Comparison of ENCODE assay signal across 7 cellular contexts in genomic region chr13:77008337-77008736, GRCh38. TPM values are rescaled to one million over a fixed set of nuclear protein-coding genes. Genes with fewer than 3 reads are reported as not detected.
DNase-seq lines count a peak whose midpoint lies in the region; ATAC-seq and TF ChIP-seq lines count a peak whose summit lies in the region.
"Not testable (repeated sequence)": the region's sequence is repeated elsewhere in the genome, so short reads cannot be mapped to it uniquely, and the experiment has no call there.

No MANE protein-coding gene starts in this region.

- intact Hi-C loops in CD8-positive, alpha-beta T cell (cut with DNase I, micrococcal nuclease); left cardiac atrium (cut with DNase I): not testable (repeated sequence)
- intact Hi-C loops in activated CD4-positive, alpha-beta T cell treated with anti-CD3 and anti-CD28 coated beads for 36 hours (cut with DNase I, micrococcal nuclease) = loop anchor here (2.0 kb wide), 2 partner anchors 16 kb away; partner anchors contain the start of gene CLN5 (in 1 of the 2)

- not testable (repeated sequence) for H3K27ac ChIP-seq in CD8-positive, alpha-beta T cell (ENCODE audit: low read depth, low read length)

- CTCF ChIA-PET in CD8-positive, alpha-beta T cell (lab: Charles Lee) = not testable (repeated sequence)
- CTCF ChIA-PET in activated CD4-positive, alpha-beta T cell treated with anti-CD3 and anti-CD28 coated beads for 36 hours (lab: Charles Lee) = interaction anchor here (1.2 to 5.4 kb wide), 4 partner anchors 9 to 17 kb away, joined by 5 to 29 read pairs (median 8); no protein-coding TSS in a partner anchor

- peaks cover 43% of the 10 kb centered on the region for H3K36me3 ChIP-seq in CD8-positive, alpha-beta T cell (ENCODE audit: insufficient read depth, low read length)

- ATAC-seq in CD8-positive, alpha-beta T cell; naive thymus-derived CD8-positive, alpha-beta T cell: not testable (repeated sequence)
- ATAC-seq in GM21381 (IDR thresholded peaks at IDR 0.05; ENCODE audit: unreplicated experiment) (peak; percentile 50), HG03439 (IDR thresholded peaks at IDR 0.05; ENCODE audit: unreplicated experiment) (peak; percentile 51), left cardiac atrium (peak; percentile 42 to 67)
- ATAC-seq in activated CD4-positive, alpha-beta T cell treated with anti-CD3 and anti-CD28 coated beads for 36 hours = peak; percentile 76
- ATAC-seq in activated naive CD4-positive, alpha-beta T cell treated with anti-CD3 and anti-CD28 coated beads, Interleukin-2, amount 50 U/mL, for 72 hours = peak; percentile 71

- POLR2A ChIA-PET in CD8-positive, alpha-beta T cell (lab: Charles Lee) = interaction anchor here (1.7 to 2.1 kb wide), 2 partner anchors 16 to 17 kb away, joined by 6 to 8 read pairs; partner anchors contain the start of gene CLN5
- POLR2A ChIA-PET in activated CD4-positive, alpha-beta T cell treated with anti-CD3 and anti-CD28 coated beads for 36 hours (lab: Charles Lee) = not testable (repeated sequence)
- POLR2A ChIA-PET in naive thymus-derived CD8-positive, alpha-beta T cell (lab: Charles Lee) = interaction anchor here (1.4 kb wide), 1 partner anchor 16 kb away, joined by 3 read pairs; the partner anchor contains the start of gene CLN5

- not testable (repeated sequence) for H3K9me3 Mint-ChIP-seq in CD8-positive, alpha-beta T cell; activated CD4-positive, alpha-beta T cell treated with anti-CD3 and anti-CD28 coated beads for 36 hours (ENCODE audit: low read depth); activated naive CD4-positive, alpha-beta T cell treated with anti-CD3 and anti-CD28 coated beads, Interleukin-2, amount 50 U/mL, for 72 hours; naive thymus-derived CD8-positive, alpha-beta T cell

- peaks cover 25% of the 10 kb centered on the region for H3K4me1 ChIP-seq in CD8-positive, alpha-beta T cell (ENCODE audit: insufficient read depth, low read length)

- H3K27me3 ChIP-seq in CD8-positive, alpha-beta T cell (ENCODE audit: insufficient read depth, low read length) = not testable (repeated sequence)

- not testable (repeated sequence) for DNase-seq in CD8-positive, alpha-beta T cell; activated naive CD4-positive, alpha-beta T cell treated with anti-CD3 and anti-CD28 coated beads, Interleukin-2, amount 50 U/mL, for 72 hours (ENCODE audit: low spot score in 2 of 2); left cardiac atrium; naive thymus-derived CD8-positive, alpha-beta T cell
- DNase-seq in activated CD4-positive, alpha-beta T cell treated with anti-CD3 and anti-CD28 coated beads for 36 hours = peak; percentile 18

- not testable (repeated sequence) for TF ChIP-seq CTCF in CD8-positive, alpha-beta T cell (IDR thresholded peaks at IDR 0.05)

- not testable (repeated sequence) for H3K4me3 Mint-ChIP-seq in CD8-positive, alpha-beta T cell; activated CD4-positive, alpha-beta T cell treated with anti-CD3 and anti-CD28 coated beads for 36 hours; naive thymus-derived CD8-positive, alpha-beta T cell

- not testable (repeated sequence) for H3K27me3 Mint-ChIP-seq in CD8-positive, alpha-beta T cell (ENCODE audit: low read depth); activated CD4-positive, alpha-beta T cell treated with anti-CD3 and anti-CD28 coated beads for 36 hours; naive thymus-derived CD8-positive, alpha-beta T cell

- not testable (repeated sequence) for H3K4me3 ChIP-seq in CD8-positive, alpha-beta T cell (ENCODE audit: low read depth, low read length)

- peak overlapping the region; percentile 60 for H3K27ac Mint-ChIP-seq in CD8-positive, alpha-beta T cell
- H3K27ac Mint-ChIP-seq in activated CD4-positive, alpha-beta T cell treated with anti-CD3 and anti-CD28 coated beads for 36 hours = peak overlapping the region; percentile 74
- peak overlapping the region in 1 of 2 donors; percentile 46 for H3K27ac Mint-ChIP-seq in activated naive CD4-positive, alpha-beta T cell treated with anti-CD3 and anti-CD28 coated beads, Interleukin-2, amount 50 U/mL, for 72 hours
- H3K27ac Mint-ChIP-seq in naive thymus-derived CD8-positive, alpha-beta T cell = peak overlapping the region in 7 of 10 donors; percentile 8 to 61 (median 38)

- H3K36me3 Mint-ChIP-seq in CD8-positive, alpha-beta T cell = peaks cover 72% of the 10 kb centered on the region
- H3K36me3 Mint-ChIP-seq in activated CD4-positive, alpha-beta T cell treated with anti-CD3 and anti-CD28 coated beads for 36 hours (ENCODE audit: low read depth) = peaks cover 51% of the 10 kb centered on the region
- peaks cover 0 to 35% of the 10 kb centered on the region in 2 donors for H3K36me3 Mint-ChIP-seq in activated naive CD4-positive, alpha-beta T cell treated with anti-CD3 and anti-CD28 coated beads, Interleukin-2, amount 50 U/mL, for 72 hours
- peaks cover 0 to 83% (median 28%) of the 10 kb centered on the region in 3 donors for H3K36me3 Mint-ChIP-seq in naive thymus-derived CD8-positive, alpha-beta T cell

- H3K4me1 Mint-ChIP-seq in CD8-positive, alpha-beta T cell (ENCODE audit: low read depth) = peaks cover 56% of the 10 kb centered on the region
- peaks cover 34% of the 10 kb centered on the region for H3K4me1 Mint-ChIP-seq in activated CD4-positive, alpha-beta T cell treated with anti-CD3 and anti-CD28 coated beads for 36 hours
- peaks cover 5 to 44% (median 37%) of the 10 kb centered on the region in 4 donors for H3K4me1 Mint-ChIP-seq in naive thymus-derived CD8-positive, alpha-beta T cell

- not testable (repeated sequence) for H3K9me3 ChIP-seq in CD8-positive, alpha-beta T cell (ENCODE audit: low read length)

RNA-seq across cellular contexts. Expression of gene CLN5, which starts 16.5 kb away (rescaled TPM):
- total RNA-seq in CD8-positive, alpha-beta T cell = 10 to 100 TPM; 23.3 to 23.4 TPM
- total RNA-seq in activated CD4-positive, alpha-beta T cell treated with anti-CD3 and anti-CD28 coated beads for 36 hours = 10 to 100 TPM; 14.5 to 14.9 TPM
- total RNA-seq in activated naive CD4-positive, alpha-beta T cell treated with anti-CD3 and anti-CD28 coated beads, Interleukin-2, amount 50 U/mL, for 72 hours = 10 to 100 TPM in 1 of 2 donors, 1 to 10 TPM in 1; 9.6 to 12.5 TPM
- 10 to 100 TPM; 21.0 to 22.0 TPM for total RNA-seq in left cardiac atrium
- 10 to 100 TPM; 48.8 to 49.6 TPM for total RNA-seq in naive thymus-derived CD8-positive, alpha-beta T cell
- polyA plus RNA-seq in naive thymus-derived CD8-positive, alpha-beta T cell = 10 to 100 TPM; 16.9 to 30.8 (median 25.8) TPM

RNA-seq across cellular contexts. Expression of gene FBXL3, which starts 18.6 kb away (rescaled TPM):
- 10 to 100 TPM; 91.3 to 97.0 TPM for total RNA-seq in CD8-positive, alpha-beta T cell
- 10 to 100 TPM; 28.4 to 31.6 TPM for total RNA-seq in activated CD4-positive, alpha-beta T cell treated with anti-CD3 and anti-CD28 coated beads for 36 hours
- total RNA-seq in activated naive CD4-positive, alpha-beta T cell treated with anti-CD3 and anti-CD28 coated beads, Interleukin-2, amount 50 U/mL, for 72 hours = 10 to 100 TPM; 32.0 to 39.0 TPM
- 10 to 100 TPM; 33.2 to 33.3 TPM for total RNA-seq in left cardiac atrium
- total RNA-seq in naive thymus-derived CD8-positive, alpha-beta T cell = 100 to 1,000 TPM in 1 of 2 experiments, 10 to 100 TPM in 1; 96.5 to 106 TPM
- 10 to 100 TPM; 29.3 to 44.7 (median 32.6) TPM for polyA plus RNA-seq in naive thymus-derived CD8-positive, alpha-beta T cell
